Comparison of ENCODE assay signal across 8 cellular contexts in the genomic region with DNA sequence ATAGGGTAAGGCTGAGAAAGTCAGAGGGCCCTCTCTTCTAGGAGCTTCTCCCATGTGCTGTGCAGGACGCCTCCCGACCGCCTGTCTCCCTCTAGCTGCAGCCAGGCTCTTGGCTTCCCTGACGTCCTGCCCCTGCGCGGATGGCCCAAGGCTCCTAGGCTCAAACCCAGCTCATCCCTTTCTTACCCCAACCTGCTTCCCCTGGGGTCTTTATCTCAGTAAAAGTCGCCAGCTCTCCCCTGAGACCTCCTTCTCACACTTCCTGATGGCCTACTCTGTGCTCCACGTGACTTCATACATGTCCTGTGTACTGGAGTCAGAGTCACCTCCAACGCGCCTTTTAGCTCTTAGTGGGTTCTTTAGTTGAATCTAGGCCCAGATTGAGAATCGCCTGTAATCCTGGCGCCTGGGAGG. TPM values are rescaled to one million over a fixed set of nuclear protein-coding genes. Genes with fewer than 3 reads are reported as not detected.
A peak's percentile ranks its signal among the peaks of the same experiment; 100 is the strongest.
DNase-seq lines count a peak whose midpoint lies in the region; ATAC-seq and TF ChIP-seq lines count a peak whose summit lies in the region.

No MANE protein-coding gene starts in this region.

- ATAC-seq in GM18909 (IDR thresholded peaks at IDR 0.05; ENCODE audit: poor library complexity, unreplicated experiment) (peak; percentile 50), sciatic nerve (peak; percentile 87), GM18873 (IDR thresholded peaks at IDR 0.05; ENCODE audit: low FRiP score, unreplicated experiment) (no peak)

- H3K9me3 ChIP-seq in ascending aorta = no peaks in the 10 kb centered on the region

- DNase-seq in AG09319 (ENCODE audit: extremely low read depth, low read depth) (peak; percentile 34), LoVo (ENCODE audit: low spot score) (peak; percentile 83), SW 1271 (lab: John Stamatoyannopoulos, UW) (peak; percentile 56 to 73), ascending aorta (ENCODE audit: low spot score in 2 of 2) (peak in 1 of 2 donors; percentile 75), hypothalamus (lab: John Stamatoyannopoulos, UW) (peak in 34 of 51 donors; percentile 5 to 61 (median 34)), sciatic nerve (ENCODE audit: low spot score) (peak; percentile 82)

- intact Hi-C loops in ascending aorta (cut with DNase I) (loop anchor here (1.0 to 2.0 kb wide), 5 partner anchors 35 to 123 kb away; partner anchors contain the start of genes DCTPP1, FBRS, SEPHS2 and ZNF688), sciatic nerve (cut with DNase I) (no loop called here)

- H3K27ac ChIP-seq in ascending aorta = peak overlapping the region; percentile 86 to 96

- no peaks in the 10 kb centered on the region for H3K27me3 ChIP-seq in ascending aorta

- H3K4me1 ChIP-seq in ascending aorta = peaks cover 11 to 12% of the 10 kb centered on the region in 2 donors

- peaks cover 16 to 18% of the 10 kb centered on the region in 2 donors for H3K36me3 ChIP-seq in ascending aorta

- peak overlapping the region; percentile 69 to 93 for H3K4me3 ChIP-seq in ascending aorta

- TF ChIP-seq CTCF in AG09319 (IDR thresholded peaks at IDR 0.05; ENCODE audit: low read depth, low read length) (peak; percentile 72), ascending aorta (IDR thresholded peaks at IDR 0.05) (peak; percentile 36 to 52 (median 43))

RNA-seq across cellular contexts. Expression of gene ZNF747, which starts 1.1 kb away (rescaled TPM):
- total RNA-seq in ascending aorta (19.6 TPM), sciatic nerve (12.7 TPM)

RNA-seq across cellular contexts. Expression of gene ZNF768, which starts 9.4 kb away (rescaled TPM):
- 18.9 TPM for total RNA-seq in ascending aorta
- total RNA-seq in sciatic nerve = 30.3 TPM

RNA-seq across cellular contexts. Expression of gene ZNF764, which starts 22.4 kb away (rescaled TPM):
- total RNA-seq in ascending aorta = 10.9 TPM
- total RNA-seq in sciatic nerve = 9.5 TPM

RNA-seq across cellular contexts. Expression of gene ZNF688, which starts 35.7 kb away (rescaled TPM):
- total RNA-seq in ascending aorta (11.3 TPM), sciatic nerve (13.6 TPM)

RNA-seq across cellular contexts. Expression of gene ZNF785, which starts 49.7 kb away (rescaled TPM):
- total RNA-seq in ascending aorta (12.1 TPM), sciatic nerve (26.3 TPM)
